In the genomic region with DNA sequence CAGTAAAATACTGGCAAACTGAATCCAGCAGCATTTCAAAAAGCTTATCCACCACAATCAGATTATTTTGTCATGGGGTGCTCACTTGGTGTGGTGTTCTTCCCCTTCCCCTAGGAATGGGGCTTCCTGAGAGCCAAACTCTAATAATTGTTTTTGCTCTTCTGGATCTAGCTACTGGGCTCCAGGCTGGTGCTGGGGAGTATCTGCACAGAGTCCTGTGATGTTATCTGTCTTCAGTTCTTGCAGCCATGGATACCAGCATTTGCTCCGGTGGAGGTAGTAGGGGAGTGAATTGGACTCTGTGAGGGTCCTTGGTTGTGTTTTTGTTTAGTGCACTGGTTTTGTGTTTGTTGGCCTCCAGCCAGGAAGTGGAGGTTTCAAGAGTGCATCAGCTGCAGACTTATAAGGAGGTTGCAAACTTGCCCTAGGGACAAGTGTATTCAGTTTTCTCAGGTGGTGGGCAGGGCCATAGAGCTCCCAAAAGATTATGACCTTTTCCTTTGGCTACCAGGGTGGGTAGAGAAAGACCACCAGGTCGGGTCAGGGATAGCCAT, we compare ENCODE assay signal across 21 cellular contexts.
DNase-seq lines count a peak whose midpoint lies in the region; ATAC-seq and TF ChIP-seq lines count a peak whose summit lies in the region.
"Had no signal": no experiment of that assay in that cellular context is flagged by ENCODE, and none has a peak within 500 bp of the region (broad histone marks: within the 10 kb centered on the region; RNA-seq: fewer than 3 reads in every experiment).

No MANE protein-coding gene starts in this region.

- no peak for TF ChIP-seq CTCF in epithelial cell of esophagus (IDR thresholded peaks at IDR 0.05; ENCODE audit: insufficient read depth, low read depth, low read length, missing control alignments)

- H3K4me3 ChIP-seq in epithelial cell of esophagus (ENCODE audit: low read length), result no peak overlapping the region

- no peak for ATAC-seq in HG02610 (IDR thresholded peaks at IDR 0.05; ENCODE audit: unreplicated experiment)
- ATAC-seq: CD8-positive, alpha-beta T cell had no signal

- DNase-seq in DMS 273 (lab: John Stamatoyannopoulos, UW; ENCODE audit: unreplicated experiment) (peak; percentile 40), DMS 273 treated with DMSO at 0.1 percent for 48 hours (lab: John Stamatoyannopoulos, UW) (no peak), Daoy (ENCODE audit: low read depth) (peak; percentile 7), SK-N-DZ (ENCODE audit: low spot score) (peak; percentile 24), epithelial cell of esophagus (ENCODE audit: low read depth) (peak; percentile 1), AG08395 (ENCODE audit: low spot score) (no peak)
- DNase-seq in activated effector memory CD4-positive, alpha-beta T cell treated with Interleukin-2 at 50 U/mL for 16 hours, result no peak
- DNase-seq: ACHN; C1 segment of cervical spinal cord; Calu3; CD8-positive, alpha-beta T cell; DMS53; GOT3; HCEC 1CT; NCI-H1105; NCI-H2029 treated with DMSO at 0.1 percent for 48 hours; NCI-H510A; OCI-M1; Right ventricle myocardium superior; T-helper 1 cell had no signal

Comparison
In these comparisons a context has a peak if more than half of its experiments do, and no peak if none do; other contexts are left out.
1. DNase-seq: peak in DMS 273 (single experiment), Daoy (single experiment), SK-N-DZ (single experiment) and epithelial cell of esophagus (single experiment); none in DMS 273 treated with DMSO at 0.1 percent for 48 hours (single experiment), activated effector memory CD4-positive, alpha-beta T cell treated with Interleukin-2 at 50 U/mL for 16 hours (single experiment) and AG08395 (single experiment).